1 cellular context compared by ENCODE assay signal in the genomic region with DNA sequence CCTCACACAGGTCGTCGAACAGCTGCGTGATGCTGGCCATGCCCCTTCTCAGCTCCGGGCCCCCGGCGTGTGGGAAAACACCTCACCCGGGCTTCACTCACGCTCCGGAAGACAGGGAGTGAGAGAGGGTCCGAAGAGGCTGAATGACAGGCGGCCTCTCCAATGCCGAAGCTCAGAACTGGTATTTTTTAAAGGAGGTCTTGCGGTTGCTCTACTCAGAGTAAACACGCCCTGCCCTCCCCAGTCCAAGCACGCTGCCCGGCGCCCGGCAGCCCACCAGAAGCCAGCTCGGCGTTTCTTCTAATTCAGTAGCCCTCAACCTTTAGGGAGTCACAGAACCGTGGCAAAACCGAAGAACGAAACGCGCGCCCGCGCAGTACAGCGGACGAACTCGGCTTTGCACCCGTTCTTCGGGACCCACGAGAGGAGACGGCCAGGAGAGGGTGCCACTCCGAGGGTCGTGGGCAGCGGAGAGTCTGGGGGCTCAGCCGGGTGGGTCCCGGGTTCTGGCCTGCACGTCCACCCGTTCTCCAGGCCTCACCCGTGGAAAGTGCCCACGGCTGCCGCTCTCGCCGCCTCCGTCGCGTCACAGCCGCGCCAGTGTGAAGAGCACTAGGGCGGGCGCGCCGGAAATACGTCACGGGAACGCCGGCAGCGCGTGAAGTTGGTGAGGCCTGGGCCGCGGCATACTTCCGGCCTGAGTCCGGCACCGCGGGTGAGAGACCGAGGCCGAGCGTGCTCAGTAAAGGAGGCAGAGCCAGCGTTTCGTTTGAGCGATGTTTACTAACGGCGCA.
TF ChIP-seq lines count a peak whose summit lies in the region.

A gene with protein sequence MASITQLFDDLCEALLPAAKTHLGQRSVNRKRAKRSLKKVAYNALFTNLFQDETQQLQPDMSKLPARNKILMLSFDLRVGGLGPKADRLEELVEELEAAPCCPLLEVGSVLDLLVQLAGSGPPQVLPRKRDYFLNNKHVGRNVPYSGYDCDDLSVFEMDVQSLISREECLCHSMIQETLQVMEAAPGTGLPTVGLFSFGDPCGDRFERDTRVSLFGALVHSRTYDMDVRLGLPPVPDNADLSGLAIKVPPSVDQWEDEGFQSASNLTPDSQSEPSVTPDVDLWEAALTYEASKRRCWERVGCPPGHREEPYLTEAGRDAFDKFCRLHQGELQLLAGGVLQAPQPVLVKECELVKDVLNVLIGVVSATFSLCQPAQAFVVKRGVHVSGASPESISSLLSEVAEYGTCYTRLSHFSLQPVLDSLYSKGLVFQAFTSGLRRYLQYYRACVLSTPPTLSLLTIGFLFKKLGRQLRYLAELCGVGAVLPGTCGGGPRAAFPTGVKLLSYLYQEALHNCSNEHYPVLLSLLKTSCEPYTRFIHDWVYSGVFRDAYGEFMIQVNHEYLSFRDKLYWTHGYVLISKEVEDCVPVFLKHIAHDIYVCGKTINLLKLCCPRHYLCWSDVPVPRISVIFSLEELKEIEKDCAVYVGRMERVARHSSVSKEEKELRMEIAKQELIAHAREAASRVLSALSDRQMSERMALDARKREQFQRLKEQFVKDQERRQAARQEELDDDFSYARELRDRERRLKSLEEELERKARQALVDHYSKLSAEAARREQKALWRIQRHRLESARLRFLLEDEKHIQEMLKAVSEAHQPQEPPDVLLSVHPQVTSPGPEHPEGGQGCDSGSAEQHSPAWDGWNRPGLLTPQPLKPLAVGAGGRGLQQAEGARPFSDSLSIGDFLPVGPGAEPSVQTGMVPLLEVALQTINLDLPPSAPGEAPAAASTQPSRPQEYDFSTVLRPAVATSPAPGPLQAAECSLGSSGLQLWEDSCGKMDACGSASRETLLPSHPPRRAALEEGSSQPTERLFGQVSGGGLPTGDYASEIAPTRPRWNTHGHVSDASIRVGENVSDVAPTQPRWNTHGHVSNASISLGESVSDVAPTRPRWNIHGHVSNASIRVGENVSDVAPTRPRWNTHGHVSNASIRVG (N-terminal part only) (minus strand): TSS at position 604 of the 794 bp plus-strand sequence. CDS start 564 bp downstream, at position 40.

TF ChIP-seq in GM12878, 131 proteins besides CTCF, POLR2A, EP300 and RAD21 (continued from another document and continues in another):
- TF ChIP-seq NR2C1 (IDR thresholded peaks at IDR 0.05) (peak; percentile 59; the same call in 1 of the 2 replicates), JUNB (IDR thresholded peaks at IDR 0.05) (no peak), FOS (IDR thresholded peaks at IDR 0.05; ENCODE audit: borderline replicate concordance, extremely low read depth, insufficient read length) (no peak), ZNF274 (IDR thresholded peaks at IDR 0.05; ENCODE audit: insufficient read depth, insufficient read length) (no peak), SMAD5 (IDR thresholded peaks at IDR 0.05; ENCODE audit: low read depth) (no peak; the same call in none of the 2 replicates), HDGF (IDR thresholded peaks at IDR 0.05) (0 out of 2 replicates have a peak, but pooled peaks have one; percentile 38), SMARCA5 (IDR thresholded peaks at IDR 0.05) (no peak), NFIC (IDR thresholded peaks at IDR 0.05; ENCODE audit: low read depth, low read length) (no peak), YBX1 (IDR thresholded peaks at IDR 0.05) (no peak), ZBED1 (IDR thresholded peaks at IDR 0.05; ENCODE audit: borderline replicate concordance) (peak; percentile 69; the same call in 1 of the 2 replicates), NR2F1 (conservative IDR thresholded peaks at IDR 0.05) (peak; percentile 35; the same call in 1 of the 2 replicates), SPI1 (IDR thresholded peaks at IDR 0.05; ENCODE audit: borderline replicate concordance, insufficient read depth, low read depth, low read length) (no peak), ATF7 (IDR thresholded peaks at IDR 0.05; ENCODE audit: low read depth) (no peak; the same call in 1 of the 2 replicates), CREM (IDR thresholded peaks at IDR 0.05; ENCODE audit: low read depth) (peak; percentile 100), HDAC2 (IDR thresholded peaks at IDR 0.05) (no peak), ZZZ3 (IDR thresholded peaks at IDR 0.05; ENCODE audit: control insufficient read depth, insufficient read length, low read depth) (no peak), HCFC1 (IDR thresholded peaks at IDR 0.05; ENCODE audit: low read length) (peak; percentile 87), SP1 (IDR thresholded peaks at IDR 0.05; ENCODE audit: low read depth, low read length) (peak; percentile 28), ESRRA (IDR thresholded peaks at IDR 0.05; ENCODE audit: low read length) (peak; percentile 56; the same call in 1 of the 2 replicates), TAF1 (IDR thresholded peaks at IDR 0.05; ENCODE audit: borderline replicate concordance, low read depth, low read length) (peak; percentile 75; the same call in 1 of the 2 replicates), GATAD2B (conservative IDR thresholded peaks at IDR 0.05; ENCODE audit: low read depth) (peak; percentile 78; the same call in 1 of the 2 replicates), KLF5 (IDR thresholded peaks at IDR 0.05; ENCODE audit: partially characterized antibody) (peak; percentile 56)
- TF ChIP-seq, protein P1, sequence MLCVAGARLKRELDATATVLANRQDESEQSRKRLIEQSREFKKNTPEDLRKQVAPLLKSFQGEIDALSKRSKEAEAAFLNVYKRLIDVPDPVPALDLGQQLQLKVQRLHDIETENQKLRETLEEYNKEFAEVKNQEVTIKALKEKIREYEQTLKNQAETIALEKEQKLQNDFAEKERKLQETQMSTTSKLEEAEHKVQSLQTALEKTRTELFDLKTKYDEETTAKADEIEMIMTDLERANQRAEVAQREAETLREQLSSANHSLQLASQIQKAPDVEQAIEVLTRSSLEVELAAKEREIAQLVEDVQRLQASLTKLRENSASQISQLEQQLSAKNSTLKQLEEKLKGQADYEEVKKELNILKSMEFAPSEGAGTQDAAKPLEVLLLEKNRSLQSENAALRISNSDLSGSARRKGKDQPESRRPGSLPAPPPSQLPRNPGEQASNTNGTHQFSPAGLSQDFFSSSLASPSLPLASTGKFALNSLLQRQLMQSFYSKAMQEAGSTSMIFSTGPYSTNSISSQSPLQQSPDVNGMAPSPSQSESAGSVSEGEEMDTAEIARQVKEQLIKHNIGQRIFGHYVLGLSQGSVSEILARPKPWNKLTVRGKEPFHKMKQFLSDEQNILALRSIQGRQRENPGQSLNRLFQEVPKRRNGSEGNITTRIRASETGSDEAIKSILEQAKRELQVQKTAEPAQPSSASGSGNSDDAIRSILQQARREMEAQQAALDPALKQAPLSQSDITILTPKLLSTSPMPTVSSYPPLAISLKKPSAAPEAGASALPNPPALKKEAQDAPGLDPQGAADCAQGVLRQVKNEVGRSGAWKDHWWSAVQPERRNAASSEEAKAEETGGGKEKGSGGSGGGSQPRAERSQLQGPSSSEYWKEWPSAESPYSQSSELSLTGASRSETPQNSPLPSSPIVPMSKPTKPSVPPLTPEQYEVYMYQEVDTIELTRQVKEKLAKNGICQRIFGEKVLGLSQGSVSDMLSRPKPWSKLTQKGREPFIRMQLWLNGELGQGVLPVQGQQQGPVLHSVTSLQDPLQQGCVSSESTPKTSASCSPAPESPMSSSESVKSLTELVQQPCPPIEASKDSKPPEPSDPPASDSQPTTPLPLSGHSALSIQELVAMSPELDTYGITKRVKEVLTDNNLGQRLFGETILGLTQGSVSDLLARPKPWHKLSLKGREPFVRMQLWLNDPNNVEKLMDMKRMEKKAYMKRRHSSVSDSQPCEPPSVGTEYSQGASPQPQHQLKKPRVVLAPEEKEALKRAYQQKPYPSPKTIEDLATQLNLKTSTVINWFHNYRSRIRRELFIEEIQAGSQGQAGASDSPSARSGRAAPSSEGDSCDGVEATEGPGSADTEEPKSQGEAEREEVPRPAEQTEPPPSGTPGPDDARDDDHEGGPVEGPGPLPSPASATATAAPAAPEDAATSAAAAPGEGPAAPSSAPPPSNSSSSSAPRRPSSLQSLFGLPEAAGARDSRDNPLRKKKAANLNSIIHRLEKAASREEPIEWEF (IDR thresholded peaks at IDR 0.05; ENCODE audit: insufficient replicate concordance, low read depth, low read length): no peak
- TF ChIP-seq, protein P2, sequence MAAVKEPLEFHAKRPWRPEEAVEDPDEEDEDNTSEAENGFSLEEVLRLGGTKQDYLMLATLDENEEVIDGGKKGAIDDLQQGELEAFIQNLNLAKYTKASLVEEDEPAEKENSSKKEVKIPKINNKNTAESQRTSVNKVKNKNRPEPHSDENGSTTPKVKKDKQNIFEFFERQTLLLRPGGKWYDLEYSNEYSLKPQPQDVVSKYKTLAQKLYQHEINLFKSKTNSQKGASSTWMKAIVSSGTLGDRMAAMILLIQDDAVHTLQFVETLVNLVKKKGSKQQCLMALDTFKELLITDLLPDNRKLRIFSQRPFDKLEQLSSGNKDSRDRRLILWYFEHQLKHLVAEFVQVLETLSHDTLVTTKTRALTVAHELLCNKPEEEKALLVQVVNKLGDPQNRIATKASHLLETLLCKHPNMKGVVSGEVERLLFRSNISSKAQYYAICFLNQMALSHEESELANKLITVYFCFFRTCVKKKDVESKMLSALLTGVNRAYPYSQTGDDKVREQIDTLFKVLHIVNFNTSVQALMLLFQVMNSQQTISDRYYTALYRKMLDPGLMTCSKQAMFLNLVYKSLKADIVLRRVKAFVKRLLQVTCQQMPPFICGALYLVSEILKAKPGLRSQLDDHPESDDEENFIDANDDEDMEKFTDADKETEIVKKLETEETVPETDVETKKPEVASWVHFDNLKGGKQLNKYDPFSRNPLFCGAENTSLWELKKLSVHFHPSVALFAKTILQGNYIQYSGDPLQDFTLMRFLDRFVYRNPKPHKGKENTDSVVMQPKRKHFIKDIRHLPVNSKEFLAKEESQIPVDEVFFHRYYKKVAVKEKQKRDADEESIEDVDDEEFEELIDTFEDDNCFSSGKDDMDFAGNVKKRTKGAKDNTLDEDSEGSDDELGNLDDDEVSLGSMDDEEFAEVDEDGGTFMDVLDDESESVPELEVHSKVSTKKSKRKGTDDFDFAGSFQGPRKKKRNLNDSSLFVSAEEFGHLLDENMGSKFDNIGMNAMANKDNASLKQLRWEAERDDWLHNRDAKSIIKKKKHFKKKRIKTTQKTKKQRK (IDR thresholded peaks at IDR 0.05; ENCODE audit: low read depth, low read length): no peak
- TF ChIP-seq, protein P3, sequence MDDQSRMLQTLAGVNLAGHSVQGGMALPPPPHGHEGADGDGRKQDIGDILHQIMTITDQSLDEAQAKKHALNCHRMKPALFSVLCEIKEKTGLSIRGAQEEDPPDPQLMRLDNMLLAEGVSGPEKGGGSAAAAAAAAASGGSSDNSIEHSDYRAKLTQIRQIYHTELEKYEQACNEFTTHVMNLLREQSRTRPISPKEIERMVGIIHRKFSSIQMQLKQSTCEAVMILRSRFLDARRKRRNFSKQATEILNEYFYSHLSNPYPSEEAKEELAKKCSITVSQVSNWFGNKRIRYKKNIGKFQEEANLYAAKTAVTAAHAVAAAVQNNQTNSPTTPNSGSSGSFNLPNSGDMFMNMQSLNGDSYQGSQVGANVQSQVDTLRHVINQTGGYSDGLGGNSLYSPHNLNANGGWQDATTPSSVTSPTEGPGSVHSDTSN (IDR thresholded peaks at IDR 0.05; ENCODE audit: insufficient replicate concordance, low read depth, low read length): peak; percentile 94
- TF ChIP-seq, protein P4, sequence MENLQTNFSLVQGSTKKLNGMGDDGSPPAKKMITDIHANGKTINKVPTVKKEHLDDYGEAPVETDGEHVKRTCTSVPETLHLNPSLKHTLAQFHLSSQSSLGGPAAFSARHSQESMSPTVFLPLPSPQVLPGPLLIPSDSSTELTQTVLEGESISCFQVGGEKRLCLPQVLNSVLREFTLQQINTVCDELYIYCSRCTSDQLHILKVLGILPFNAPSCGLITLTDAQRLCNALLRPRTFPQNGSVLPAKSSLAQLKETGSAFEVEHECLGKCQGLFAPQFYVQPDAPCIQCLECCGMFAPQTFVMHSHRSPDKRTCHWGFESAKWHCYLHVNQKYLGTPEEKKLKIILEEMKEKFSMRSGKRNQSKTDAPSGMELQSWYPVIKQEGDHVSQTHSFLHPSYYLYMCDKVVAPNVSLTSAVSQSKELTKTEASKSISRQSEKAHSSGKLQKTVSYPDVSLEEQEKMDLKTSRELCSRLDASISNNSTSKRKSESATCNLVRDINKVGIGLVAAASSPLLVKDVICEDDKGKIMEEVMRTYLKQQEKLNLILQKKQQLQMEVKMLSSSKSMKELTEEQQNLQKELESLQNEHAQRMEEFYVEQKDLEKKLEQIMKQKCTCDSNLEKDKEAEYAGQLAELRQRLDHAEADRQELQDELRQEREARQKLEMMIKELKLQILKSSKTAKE (IDR thresholded peaks at IDR 0.05; ENCODE audit: low read depth, poor library complexity, severe bottlenecking): no peak
- TF ChIP-seq, protein P5, sequence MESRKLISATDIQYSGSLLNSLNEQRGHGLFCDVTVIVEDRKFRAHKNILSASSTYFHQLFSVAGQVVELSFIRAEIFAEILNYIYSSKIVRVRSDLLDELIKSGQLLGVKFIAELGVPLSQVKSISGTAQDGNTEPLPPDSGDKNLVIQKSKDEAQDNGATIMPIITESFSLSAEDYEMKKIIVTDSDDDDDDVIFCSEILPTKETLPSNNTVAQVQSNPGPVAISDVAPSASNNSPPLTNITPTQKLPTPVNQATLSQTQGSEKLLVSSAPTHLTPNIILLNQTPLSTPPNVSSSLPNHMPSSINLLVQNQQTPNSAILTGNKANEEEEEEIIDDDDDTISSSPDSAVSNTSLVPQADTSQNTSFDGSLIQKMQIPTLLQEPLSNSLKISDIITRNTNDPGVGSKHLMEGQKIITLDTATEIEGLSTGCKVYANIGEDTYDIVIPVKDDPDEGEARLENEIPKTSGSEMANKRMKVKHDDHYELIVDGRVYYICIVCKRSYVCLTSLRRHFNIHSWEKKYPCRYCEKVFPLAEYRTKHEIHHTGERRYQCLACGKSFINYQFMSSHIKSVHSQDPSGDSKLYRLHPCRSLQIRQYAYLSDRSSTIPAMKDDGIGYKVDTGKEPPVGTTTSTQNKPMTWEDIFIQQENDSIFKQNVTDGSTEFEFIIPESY (IDR thresholded peaks at IDR 0.05): no peak
- TF ChIP-seq, protein P6, sequence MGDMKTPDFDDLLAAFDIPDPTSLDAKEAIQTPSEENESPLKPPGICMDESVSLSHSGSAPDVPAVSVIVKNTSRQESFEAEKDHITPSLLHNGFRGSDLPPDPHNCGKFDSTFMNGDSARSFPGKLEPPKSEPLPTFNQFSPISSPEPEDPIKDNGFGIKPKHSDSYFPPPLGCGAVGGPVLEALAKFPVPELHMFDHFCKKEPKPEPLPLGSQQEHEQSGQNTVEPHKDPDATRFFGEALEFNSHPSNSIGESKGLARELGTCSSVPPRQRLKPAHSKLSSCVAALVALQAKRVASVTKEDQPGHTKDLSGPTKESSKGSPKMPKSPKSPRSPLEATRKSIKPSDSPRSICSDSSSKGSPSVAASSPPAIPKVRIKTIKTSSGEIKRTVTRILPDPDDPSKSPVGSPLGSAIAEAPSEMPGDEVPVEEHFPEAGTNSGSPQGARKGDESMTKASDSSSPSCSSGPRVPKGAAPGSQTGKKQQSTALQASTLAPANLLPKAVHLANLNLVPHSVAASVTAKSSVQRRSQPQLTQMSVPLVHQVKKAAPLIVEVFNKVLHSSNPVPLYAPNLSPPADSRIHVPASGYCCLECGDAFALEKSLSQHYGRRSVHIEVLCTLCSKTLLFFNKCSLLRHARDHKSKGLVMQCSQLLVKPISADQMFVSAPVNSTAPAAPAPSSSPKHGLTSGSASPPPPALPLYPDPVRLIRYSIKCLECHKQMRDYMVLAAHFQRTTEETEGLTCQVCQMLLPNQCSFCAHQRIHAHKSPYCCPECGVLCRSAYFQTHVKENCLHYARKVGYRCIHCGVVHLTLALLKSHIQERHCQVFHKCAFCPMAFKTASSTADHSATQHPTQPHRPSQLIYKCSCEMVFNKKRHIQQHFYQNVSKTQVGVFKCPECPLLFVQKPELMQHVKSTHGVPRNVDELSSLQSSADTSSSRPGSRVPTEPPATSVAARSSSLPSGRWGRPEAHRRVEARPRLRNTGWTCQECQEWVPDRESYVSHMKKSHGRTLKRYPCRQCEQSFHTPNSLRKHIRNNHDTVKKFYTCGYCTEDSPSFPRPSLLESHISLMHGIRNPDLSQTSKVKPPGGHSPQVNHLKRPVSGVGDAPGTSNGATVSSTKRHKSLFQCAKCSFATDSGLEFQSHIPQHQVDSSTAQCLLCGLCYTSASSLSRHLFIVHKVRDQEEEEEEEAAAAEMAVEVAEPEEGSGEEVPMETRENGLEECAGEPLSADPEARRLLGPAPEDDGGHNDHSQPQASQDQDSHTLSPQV (IDR thresholded peaks at IDR 0.05): no peak
